1 cellular context compared by ENCODE assay signal in genomic region chr5:40615586-40616193, GRCh38.
TF ChIP-seq lines count a peak whose summit lies in the region.

No MANE protein-coding gene starts in this region.

TF ChIP-seq in GM23338, 12 proteins besides CTCF, POLR2A, EP300 and RAD21 (continued from another document):
- TF ChIP-seq ZNF462 (CRISPR knock-in tag; IDR thresholded peaks at IDR 0.05) (no peak), ZNF114 (CRISPR knock-in tag; IDR thresholded peaks at IDR 0.05) (no peak), CREB1 (CRISPR knock-in tag; IDR thresholded peaks at IDR 0.05; ENCODE audit: low read depth) (no peak), EZH2 (IDR thresholded peaks at IDR 0.05; ENCODE audit: low read depth, unreplicated experiment) (no peak), ETS1 (IDR thresholded peaks at IDR 0.05) (no peak), JUNB (IDR thresholded peaks at IDR 0.05; ENCODE audit: unreplicated experiment) (no peak)
